In genomic region chr2:231393149-231394131, GRCh38 we compare ENCODE assay signal across 8 cellular contexts. TPM values are rescaled to one million over a fixed set of nuclear protein-coding genes. Genes with fewer than 3 reads are reported as not detected.
DNase-seq lines count a peak whose midpoint lies in the region; ATAC-seq and TF ChIP-seq lines count a peak whose summit lies in the region.

No MANE protein-coding gene starts in this region.

- 73 to 74% methylated on average over 11 to 17 of the region's 17 CpGs for WGBS in body of pancreas, 2 donors
- WGBS in spleen, 5 donors: 50 to 63% (median 59%) methylated on average over 13 to 17 of the region's 17 CpGs

- H3K27me3 ChIP-seq in body of pancreas (no peaks in the 10 kb centered on the region), spleen (replicated peaks in 1 of 7) (peaks cover 0 to 24% (median 4%) of the 10 kb centered on the region in 7 donors)

- TF ChIP-seq CTCF in body of pancreas (IDR thresholded peaks at IDR 0.05): peak in 3 of 7 experiments; percentile 8 to 29 (median 17)
- TF ChIP-seq CTCF in spleen (IDR thresholded peaks at IDR 0.05 in 8 of 11, conservative IDR thresholded peaks at IDR 0.05 in 3 of 11): peak in 6 of 11 experiments; percentile 16 to 53 (median 29)

- ATAC-seq in HG03342 (IDR thresholded peaks at IDR 0.05; ENCODE audit: unreplicated experiment) (peak; percentile 26), body of pancreas (no peak), GM21515 (IDR thresholded peaks at IDR 0.05; ENCODE audit: unreplicated experiment) (no peak)

- TF ChIP-seq POLR2A in body of pancreas (IDR thresholded peaks at IDR 0.05) (no peak), spleen (IDR thresholded peaks at IDR 0.05) (no peak)

- H3K9me3 ChIP-seq in body of pancreas (no peaks in the 10 kb centered on the region), spleen (no peaks in the 10 kb centered on the region)

- H3K4me1 ChIP-seq in body of pancreas: peaks cover 42% of the 10 kb centered on the region
- H3K4me1 ChIP-seq in spleen: peaks cover 2 to 80% (median 51%) of the 10 kb centered on the region in 6 donors

- H3K36me3 ChIP-seq in body of pancreas (replicated peaks in 1 of 2; ENCODE audit: insufficient read depth in 1 of 2, low read depth in 2 of 2) (peaks cover 2 to 3% of the 10 kb centered on the region in 2 donors), spleen (peaks cover 0 to 10% (median 4%) of the 10 kb centered on the region in 6 donors)

- DNase-seq in stimulated activated CD4-positive, alpha-beta T cell treated with anti-CD3 and anti-CD28 coated beads, Interleukin-15, amount 100 ng/mL, for 24 hours: peak; percentile 20
- no peak for DNase-seq in stimulated activated CD4-positive, alpha-beta T cell treated with anti-CD3 and anti-CD28 coated beads, Interleukin-2, amount 100 ng/mL, for 48 hours
- DNase-seq in body of pancreas: no peak
- no peak for DNase-seq in spleen
- no peak for DNase-seq in SKM-1 (lab: John Stamatoyannopoulos, UW; ENCODE audit: unreplicated experiment)
- no peak for DNase-seq in stimulated activated CD4-positive, alpha-beta T cell treated with anti-CD3 and anti-CD28 coated beads, Interleukin-2, amount 100 ng/mL, for 24 hours

- intact Hi-C loops in body of pancreas (cut with DNase I) (loop anchor here (10.0 kb wide), 1 partner anchor 159 kb away; no protein-coding TSS in a partner anchor), spleen (cut with DNase I; ENCODE audit: low total_unique reads) (no loop called here)

- peak overlapping the region in 3 of 4 donors; percentile 7 to 72 (median 30) for H3K27ac ChIP-seq in body of pancreas
- peak overlapping the region; percentile 72 to 94 (median 86) for H3K27ac ChIP-seq in spleen

- H3K4me3 ChIP-seq in body of pancreas: no peak overlapping the region
- H3K4me3 ChIP-seq in spleen: peak overlapping the region; percentile 13 to 80 (median 42)

RNA-seq across cellular contexts. Expression of gene B3GNT7, which starts 2.1 kb away (rescaled TPM):
- total RNA-seq in body of pancreas (10 to 100 TPM in 1 of 2 donors, 1 to 10 TPM in 1; 8.6 to 22.1 TPM), spleen (10 to 100 TPM; 10.7 to 17.5 (median 11.9) TPM)
- polyA plus RNA-seq in spleen: 1 to 10 TPM in 2 of 3 donors, under 1 TPM in 1; 0.96 to 1.7 (median 1.4) TPM

Comparison
In these comparisons a context has a peak if more than half of its experiments do, and no peak if none do; other contexts are left out.
1. H3K4me3 ChIP-seq: peak in spleen (8 of 8); none in body of pancreas (0 of 2).